In genomic region chr16:459761-460160, GRCh38 we compare ENCODE assay signal across 22 cellular contexts. TPM values are rescaled to one million over a fixed set of nuclear protein-coding genes. Genes with fewer than 3 reads are reported as not detected.
DNase-seq lines count a peak whose midpoint lies in the region; ATAC-seq, FAIRE-seq and TF ChIP-seq lines count a peak whose summit lies in the region.
"Had no signal": no experiment of that assay in that cellular context is flagged by ENCODE, and none has a peak within 500 bp of the region (broad histone marks: within the 10 kb centered on the region; RNA-seq: fewer than 3 reads in every experiment).

No MANE protein-coding gene starts in this region.

- H3K4ac ChIP-seq in H1 (replicated peaks; ENCODE audit: insufficient read length, low read depth, low read length): no peak overlapping the region

- H3K4me1 Mint-ChIP-seq in naive thymus-derived CD8-positive, alpha-beta T cell: peaks cover 0 to 13% (median 7%) of the 10 kb centered on the region in 4 donors
- H3K4me1 Mint-ChIP-seq: B cell had no signal

- H3K27ac ChIP-seq in 22Rv1 (peak overlapping the region; percentile 96), HEK293 (ENCODE audit: extremely low read depth, low read depth, low read length) (no peak overlapping the region), H1 (ENCODE audit: low read depth, low read length) (no peak overlapping the region), dorsolateral prefrontal cortex (no peak overlapping the region)
- H3K27ac ChIP-seq: BLaER1, C4-2B had no signal

- H3K36me3 ChIP-seq in HEK293 (ENCODE audit: control insufficient read depth in 2 of 2, insufficient read depth in 1 of 2, low read length in 2 of 2) (peaks cover 0 to 28% of the 10 kb centered on the region in 2 experiments; a peak in 2 of 3 replicates), H1 (ENCODE audit: control insufficient read depth in 2 of 4, insufficient read depth in 4 of 4, low read length in 3 of 4) (no peaks in the 10 kb centered on the region; a peak in 1 of 8 replicates)

- H4K5ac ChIP-seq in H1 (ENCODE audit: insufficient read length, low read depth, low read length): no peak overlapping the region

- no peak overlapping the region for H2BK120ac ChIP-seq in H1 (replicated peaks; ENCODE audit: low read depth, low read length)

- no peak overlapping the region for H3K23ac ChIP-seq in H1 (ENCODE audit: insufficient read length)

- intact Hi-C loops in dorsolateral prefrontal cortex (cut with DNase I): no loop called here

- peaks cover 0 to 4% of the 10 kb centered on the region in 2 experiments; a peak in 1 of 4 replicates for H3K79me2 ChIP-seq in H1 (ENCODE audit: control insufficient read depth in 1 of 2, insufficient read depth in 2 of 2, low read length in 2 of 2)

- no peak overlapping the region for H3K18ac ChIP-seq in H1 (ENCODE audit: extremely low read depth, low read length)

- H3K4me2 ChIP-seq in H1 (ENCODE audit: insufficient read depth in 1 of 2, low read depth in 2 of 2, low read length in 2 of 2): no peak overlapping the region

- FAIRE-seq in H1 (lab: Jason Lieb, UNC): no peak
- FAIRE-seq: A204.1, G401.6, GM12892 had no signal

- H4K8ac ChIP-seq in H1 (ENCODE audit: extremely low read depth, insufficient read depth, low read length): no peak overlapping the region

- CTCF ChIA-PET in HEK293 (lab: Yijun Ruan, JAX): no interaction called here
- CTCF ChIA-PET in H1 (lab: Charles Lee; ENCODE audit: partially characterized antibody): interaction anchor here (0.6 to 2.0 kb wide), 4 partner anchors 28 to 135 kb away, joined by 3 to 6 read pairs (median 3); no protein-coding TSS in a partner anchor

- no peak overlapping the region for H4K91ac ChIP-seq in H1 (replicated peaks; ENCODE audit: insufficient read length, low read length)

- H2BK12ac ChIP-seq in H1 (ENCODE audit: low read depth, low read length): no peak overlapping the region

- 88% methylated on average over 7 of the region's 7 CpGs; no CpG with 5 or more reads in 1 of the 2 experiments for WGBS in H1 (ENCODE audit: extremely low coverage in 1 of 2, insufficient coverage in 1 of 2, insufficient read length in 1 of 2, insufficient replicate concordance in 2 of 2, low coverage in 1 of 2, low lambda C conversion rate in 2 of 2, missing lambda C conversion rate in 1 of 2), 2 experiments

- no peak overlapping the region for H3K27ac Mint-ChIP-seq in naive thymus-derived CD8-positive, alpha-beta T cell
- H3K27ac Mint-ChIP-seq: B cell; CD4-positive, CD25-positive, alpha-beta regulatory T cell; CD8-positive, alpha-beta T cell had no signal

- POLR2A ChIA-PET in HEK293 (lab: Yijun Ruan, JAX): no interaction called here
- POLR2A ChIA-PET in H1 (lab: Charles Lee; ENCODE audit: partially characterized antibody): no interaction called here
- POLR2A ChIA-PET in naive thymus-derived CD8-positive, alpha-beta T cell (lab: Charles Lee): no interaction called here

- H3K4me1 ChIP-seq in HEK293 (ENCODE audit: control insufficient read depth, insufficient read depth, low read length) (peaks cover 7% of the 10 kb centered on the region), H1 (replicated peaks in 1 of 4; ENCODE audit: control insufficient read depth in 3 of 4, insufficient read depth in 4 of 4, low read length in 3 of 4) (peaks cover 1 to 5% (median 4%) of the 10 kb centered on the region in 4 experiments; a peak in 5 of 7 replicates)

- no peak overlapping the region for H2AK5ac ChIP-seq in H1 (ENCODE audit: low read depth, low read length)

- TF ChIP-seq CTCF in 22Rv1 (IDR thresholded peaks at IDR 0.05) (no peak), HEK293 (tag by site-specific recombination; IDR thresholded peaks at IDR 0.05) (no peak), H1 (IDR thresholded peaks at IDR 0.05; ENCODE audit: control extremely low read depth in 1 of 3, insufficient read depth in 1 of 3, low read depth in 1 of 3, low read length in 3 of 3) (no peak), dorsolateral prefrontal cortex (IDR thresholded peaks at IDR 0.05 in 54 of 56, conservative IDR thresholded peaks at IDR 0.05 in 2 of 56; ENCODE audit: low read depth in 1 of 56, partially characterized antibody in 56 of 56) (no peak)

- peaks cover 0 to 20% (median 8%) of the 10 kb centered on the region in 3 donors for H3K36me3 Mint-ChIP-seq in naive thymus-derived CD8-positive, alpha-beta T cell

- H3K4me3 Mint-ChIP-seq in naive thymus-derived CD8-positive, alpha-beta T cell: no peak overlapping the region
- H3K4me3 Mint-ChIP-seq: B cell; CD4-positive, CD25-positive, alpha-beta regulatory T cell; CD8-positive, alpha-beta T cell had no signal

- peaks cover 0 to 20% of the 10 kb centered on the region in 2 experiments for H4K20me1 ChIP-seq in H1 (replicated peaks in 1 of 2; ENCODE audit: control insufficient read depth in 1 of 2, insufficient read depth in 2 of 2, low read length in 2 of 2)

- H3K27me3 ChIP-seq in H1 (replicated peaks in 1 of 4; ENCODE audit: control insufficient read depth in 3 of 4, extremely low read depth in 1 of 4, insufficient read depth in 3 of 4, low read length in 3 of 4) (no peaks in the 10 kb centered on the region), dorsolateral prefrontal cortex (no peaks in the 10 kb centered on the region)
- H3K27me3 ChIP-seq: BLaER1 had no signal

- no peak overlapping the region for H2BK5ac ChIP-seq in H1 (ENCODE audit: low read depth, low read length)

- H3K79me1 ChIP-seq in H1 (ENCODE audit: low read depth, low read length): 0 out of 2 replicates have a peak, but pooled peaks cover 2% of the 10 kb centered on the region

- H3K9me3 Mint-ChIP-seq in naive thymus-derived CD8-positive, alpha-beta T cell: no peaks in the 10 kb centered on the region
- H3K9me3 Mint-ChIP-seq: CD4-positive, CD25-positive, alpha-beta regulatory T cell; CD8-positive, alpha-beta T cell had no signal

- H3K56ac ChIP-seq in H1 (replicated peaks; ENCODE audit: insufficient read length, low read depth, low read length): no peak overlapping the region

- TF ChIP-seq EP300 in H1 (IDR thresholded peaks at IDR 0.05; ENCODE audit: borderline replicate concordance in 1 of 2, low read depth in 2 of 2, low read length in 2 of 2): no peak

- H3K27me3 Mint-ChIP-seq in naive thymus-derived CD8-positive, alpha-beta T cell: no peaks in the 10 kb centered on the region
- H3K27me3 Mint-ChIP-seq: B cell; CD4-positive, CD25-positive, alpha-beta regulatory T cell had no signal

- H3K23me2 ChIP-seq in H1 (ENCODE audit: low read depth, low read length): no peaks in the 10 kb centered on the region

- no peak for TF ChIP-seq POLR2A in H1 (IDR thresholded peaks at IDR 0.05; ENCODE audit: control extremely low read depth in 1 of 2, low read depth in 2 of 2, low read length in 2 of 2)

- no peak for TF ChIP-seq RAD21 in H1 (IDR thresholded peaks at IDR 0.05 in 1 of 2, conservative IDR thresholded peaks at IDR 0.05 in 1 of 2; ENCODE audit: low read depth in 2 of 2, low read length in 2 of 2)

- no peak overlapping the region for H3K9ac ChIP-seq in H1 (replicated peaks in 1 of 4; ENCODE audit: extremely low read depth in 1 of 4, low read depth in 3 of 4, low read length in 3 of 4)
- H3K9ac ChIP-seq: BLaER1 had no signal

- no peak overlapping the region for H2BK20ac ChIP-seq in H1 (ENCODE audit: low read length)

- no peak overlapping the region for H3K14ac ChIP-seq in H1 (ENCODE audit: insufficient read length)

- H2AFZ ChIP-seq in H1 (ENCODE audit: low read length): no peak overlapping the region

- DNase-seq in H1 (ENCODE audit: low read depth in 1 of 2, low spot score in 2 of 2) (no peak), kidney tubule cell (ENCODE audit: low spot score) (peak; percentile 39), dorsolateral prefrontal cortex (no peak), NCI-H2107 (lab: John Stamatoyannopoulos, UW) (no peak)
- DNase-seq in naive thymus-derived CD8-positive, alpha-beta T cell: no peak
- DNase-seq: Caco-2; CD4-positive, CD25-positive, alpha-beta regulatory T cell; CD8-positive, alpha-beta T cell; DMS153; DND-41; GOT3; H7; HCEC 1CT had no signal

- H3K9me3 ChIP-seq in HEK293 (ENCODE audit: control insufficient read depth, insufficient read depth, low read depth, low read length) (no peaks in the 10 kb centered on the region), H1 (ENCODE audit: insufficient read depth in 2 of 2, low read depth in 1 of 2, low read length in 1 of 2) (no peaks in the 10 kb centered on the region)
- H3K9me3 ChIP-seq: BLaER1, Caco-2 had no signal

- H3K4me3 ChIP-seq in HEK293 (ENCODE audit: low read depth, low read length) (no peak overlapping the region), H1 (ENCODE audit: extremely low read depth in 1 of 4, insufficient read depth in 2 of 4, low read depth in 3 of 4, low read length in 4 of 4) (no peak overlapping the region), dorsolateral prefrontal cortex (no peak overlapping the region)
- H3K4me3 ChIP-seq: BLaER1 had no signal

- no peak overlapping the region for H2BK15ac ChIP-seq in H1 (ENCODE audit: low read length)

- ATAC-seq in naive thymus-derived CD8-positive, alpha-beta T cell: no peak
- no peak for ATAC-seq in HG02852 (IDR thresholded peaks at IDR 0.05; ENCODE audit: unreplicated experiment)
- ATAC-seq: CD8-positive, alpha-beta T cell had no signal

RNA-seq across cellular contexts. Expression of gene RAB11FIP3, which starts 34.3 kb away (rescaled TPM):
- total RNA-seq in H1 (2021; fragmentation: NEBNext Ultra II Directional; extraction: Animal tissue kit (Norgen Biotek cat#: 25700)): 32.4 and 35.2 TPM in 2 replicates
- 9.3 and 16.6 TPM in 2 replicates for polyA plus RNA-seq in H1 (2011; rRNA removed)
- polyA plus RNA-seq in H1 (2011; cell fraction: cytosol; rRNA removed): 15.1 TPM
- polyA plus RNA-seq in H1 (2011; cell fraction: nucleus; rRNA removed): 37.6 TPM
- polyA plus RNA-seq in H1 (2012, experiment 1 of 2): 21.9 to 33.3 TPM (median 31.0 TPM) in 4 replicates
- 20.2 TPM for polyA plus RNA-seq in H1 (2012, experiment 2 of 2)
- 12.5 TPM for polyA plus RNA-seq in H1 (2013, experiment 1 of 2)
- 11.9 TPM for polyA plus RNA-seq in H1 (2013, experiment 2 of 2)
- 9.7 and 14.5 TPM in 2 replicates for polyA minus RNA-seq in H1 (2011; rRNA and poly(A)+ RNA removed)
- 10.8 TPM for polyA minus RNA-seq in H1 (2011; cell fraction: cytosol; rRNA and poly(A)+ RNA removed)
- 21.0 TPM for polyA minus RNA-seq in H1 (2011; cell fraction: nucleus; rRNA and poly(A)+ RNA removed)
- total RNA-seq in dorsolateral prefrontal cortex: 100 to 1,000 TPM in 110 of 120 experiments, 10 to 100 TPM in 10; 84.7 to 179 (median 116) TPM
- total RNA-seq in naive thymus-derived CD8-positive, alpha-beta T cell: 10 to 100 TPM; 43.8 to 49.7 TPM
- polyA plus RNA-seq in naive thymus-derived CD8-positive, alpha-beta T cell: 1 to 10 TPM; 1.3 to 5.0 (median 2.2) TPM

RNA-seq across cellular contexts. Expression of gene DECR2, which starts 58.1 kb away (rescaled TPM):
- total RNA-seq in H1 (2021; fragmentation: NEBNext Ultra II Directional; extraction: Animal tissue kit (Norgen Biotek cat#: 25700)): 28.2 and 30.6 TPM in 2 replicates
- 39.9 and 58.5 TPM in 2 replicates for polyA plus RNA-seq in H1 (2011; rRNA removed)
- polyA plus RNA-seq in H1 (2011; cell fraction: cytosol; rRNA removed): 43.2 TPM
- 104 TPM for polyA plus RNA-seq in H1 (2011; cell fraction: nucleus; rRNA removed)
- polyA plus RNA-seq in H1 (2012, experiment 1 of 2): 23.8 to 34.0 TPM (median 28.4 TPM) in 4 replicates
- 22.3 TPM for polyA plus RNA-seq in H1 (2012, experiment 2 of 2)
- 23.1 TPM for polyA plus RNA-seq in H1 (2013, experiment 1 of 2)
- 20.7 TPM for polyA plus RNA-seq in H1 (2013, experiment 2 of 2)
- polyA minus RNA-seq in H1 (2011; rRNA and poly(A)+ RNA removed): 6.4 and 7.8 TPM in 2 replicates
- 17.0 TPM for polyA minus RNA-seq in H1 (2011; cell fraction: cytosol; rRNA and poly(A)+ RNA removed)
- polyA minus RNA-seq in H1 (2011; cell fraction: nucleus; rRNA and poly(A)+ RNA removed): 17.9 TPM
- 10 to 100 TPM in 108 of 120 experiments, 1 to 10 TPM in 12; 7.2 to 23.9 (median 13.5) TPM for total RNA-seq in dorsolateral prefrontal cortex
- 10 to 100 TPM in 1 of 2 experiments, 1 to 10 TPM in 1; 8.5 to 10.8 TPM for total RNA-seq in naive thymus-derived CD8-positive, alpha-beta T cell
- polyA plus RNA-seq in naive thymus-derived CD8-positive, alpha-beta T cell: 10 to 100 TPM in 1 of 3 donors, 1 to 10 TPM in 2; 7.4 to 12.2 (median 8.5) TPM
